Comparison of ENCODE assay signal across 8 cellular contexts in the genomic region with DNA sequence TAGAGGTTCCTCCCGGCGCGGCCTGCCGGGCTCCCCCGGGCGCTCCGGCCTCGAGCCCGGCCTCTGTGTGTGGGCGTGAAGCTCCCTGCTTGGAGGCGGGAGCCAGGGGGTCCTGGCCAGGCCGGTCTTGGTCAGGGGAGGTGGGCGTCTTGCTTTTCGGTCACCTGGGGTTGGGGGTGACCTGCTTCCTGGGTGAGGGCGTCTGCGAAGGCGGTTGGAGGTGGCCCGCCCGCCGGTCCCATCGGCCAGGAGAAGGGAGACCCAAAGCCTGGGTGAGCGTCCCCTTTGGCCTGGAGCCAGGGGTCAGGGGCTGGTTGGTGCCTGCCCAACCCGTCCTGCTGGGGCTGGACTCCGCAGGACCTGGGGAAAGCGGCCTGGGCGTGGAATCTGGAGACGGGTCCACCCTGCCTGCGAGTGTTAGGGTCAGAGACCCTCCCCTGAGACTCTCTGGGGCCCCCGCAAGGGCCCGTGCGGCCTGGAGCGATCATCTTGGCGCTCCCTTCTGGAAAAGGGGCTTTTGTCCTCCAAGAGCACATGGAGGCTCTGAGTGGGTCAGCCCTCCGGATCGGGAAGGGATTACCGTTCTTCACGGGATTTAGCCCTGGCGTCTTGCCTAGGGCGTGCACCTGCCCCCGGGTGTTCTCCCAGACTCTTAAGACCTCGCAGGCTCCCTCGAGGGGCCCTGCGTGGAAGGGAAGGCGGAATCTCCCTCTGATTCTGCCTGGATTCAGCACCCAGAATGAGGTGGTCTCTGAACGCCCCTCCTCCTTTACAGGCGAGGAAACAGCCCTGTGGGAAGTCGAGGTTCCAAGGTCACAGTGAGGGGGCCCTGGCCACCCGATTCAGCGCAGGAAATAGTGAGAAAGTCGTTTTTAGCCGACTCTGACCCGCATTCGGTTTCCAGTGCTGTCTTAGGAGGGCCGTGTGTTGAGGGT.
DNase-seq lines count a peak whose midpoint lies in the region; ATAC-seq and TF ChIP-seq lines count a peak whose summit lies in the region.

No MANE protein-coding gene starts in this region.

- TF ChIP-seq POLR2A in NB4 (IDR thresholded peaks at IDR 0.05; ENCODE audit: extremely low read depth, insufficient read length), result no peak

- peak overlapping the region; percentile 80 for H3K4me3 ChIP-seq in NB4 (ENCODE audit: low read depth, low read length)
- peak overlapping the region; percentile 99 for H3K4me3 ChIP-seq in iPS-18c (ENCODE audit: insufficient read depth, low read depth, low read length)
- H3K4me3 ChIP-seq in skin epidermis, result peak overlapping the region; percentile 62 to 99 (median 94)

- DNase-seq in DMS79 treated with DMSO at 0.1 percent for 48 hours (lab: John Stamatoyannopoulos, UW) (peak; percentile 34), NB4 (ENCODE audit: low read depth) (peak; percentile 33), astrocyte of the hippocampus (ENCODE audit: low read depth, low spot score) (peak; percentile 73), cortex of kidney (lab: John Stamatoyannopoulos, UW) (no peak), GM10266 (ENCODE audit: extremely low spot score) (no peak)

- TF ChIP-seq CTCF in NB4 (IDR thresholded peaks at IDR 0.05; ENCODE audit: low read depth, low read length), result no peak
- TF ChIP-seq CTCF in GM10266 (IDR thresholded peaks at IDR 0.05; ENCODE audit: control insufficient read depth, insufficient read depth, low read depth, missing control alignments), result no peak

- H3K27ac ChIP-seq in skin epidermis, result peak overlapping the region; percentile 75 to 99 (median 95)

- ATAC-seq in GM21528 (IDR thresholded peaks at IDR 0.05; ENCODE audit: low FRiP score, unreplicated experiment), result peak; percentile 7

- no peaks in the 10 kb centered on the region for H3K9me3 ChIP-seq in iPS-18c (ENCODE audit: control insufficient read depth, insufficient read depth, low read length)

Comparison
In these comparisons a context has a peak if more than half of its experiments do, and no peak if none do; other contexts are left out.
1. DNase-seq: peak in DMS79 treated with DMSO at 0.1 percent for 48 hours (single experiment), NB4 (single experiment) and astrocyte of the hippocampus (single experiment); none in cortex of kidney (single experiment) and GM10266 (single experiment).
2. Peak in every context shown above with its lines, with median percentiles within 50 percentile points of each other: H3K4me3 ChIP-seq.